17 cellular contexts compared by ENCODE assay signal in the genomic region with DNA sequence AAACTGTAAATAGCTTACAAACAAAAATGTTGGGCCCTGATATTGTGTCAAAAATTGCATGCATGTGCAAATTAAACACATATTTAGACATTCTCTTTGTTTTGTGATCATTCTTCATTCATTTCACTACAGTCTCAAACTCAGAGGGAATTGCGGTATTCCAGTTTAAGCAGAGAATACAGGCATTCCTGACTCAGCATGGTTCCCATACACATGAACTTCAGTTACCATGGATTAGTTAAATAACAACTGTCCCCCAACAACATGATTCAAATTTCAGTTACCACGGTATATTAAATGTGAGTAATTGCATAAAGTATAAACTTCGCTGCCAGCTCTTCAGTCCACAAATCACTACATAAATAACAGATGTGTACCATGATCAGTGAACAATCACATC.
"Had no signal": no experiment of that assay in that cellular context is flagged by ENCODE, and none has a peak within 500 bp of the region (broad histone marks: within the 10 kb centered on the region; RNA-seq: fewer than 3 reads in every experiment).

No MANE protein-coding gene starts in this region.

- H3K4me1 Mint-ChIP-seq: stimulated activated naive B cell treated with anti-CD40 and anti-IgM and Interleukin-4, amounts not matched to agents 10 μg/mL and 1 μg/mL and 100 μg/mL, for 72 hours had no signal

- H3K27me3 Mint-ChIP-seq: dendritic cell treated with granulocyte-macrophage colony-stimulating factor and Interleukin-4, amounts not matched to agents 40 ng/mL and 50 ng/mL, for 4 days; stimulated activated naive B cell treated with anti-CD40 and anti-IgM and Interleukin-4, amounts not matched to agents 10 μg/mL and 1 μg/mL and 100 μg/mL, for 72 hours had no signal

- H3K36me3 Mint-ChIP-seq: activated naive CD4-positive, alpha-beta T cell treated with anti-CD3 and anti-CD28 coated beads, Interleukin-2, amount 50 U/mL, for 72 hours; stimulated activated naive B cell treated with anti-CD40 and anti-IgM and Interleukin-4, amounts not matched to agents 10 μg/mL and 1 μg/mL and 100 μg/mL, for 72 hours had no signal

- DNase-seq: activated CD4-positive, alpha-beta T cell treated with anti-CD3 and anti-CD28 coated beads for 4 hours; activated CD8-positive, alpha-beta memory T cell treated with anti-CD3 and anti-CD28 coated beads, Interleukin-2, amount 50 U/mL, for 48 hours; activated CD8-positive, alpha-beta T cell treated with anti-CD3 and anti-CD28 coated beads, Interleukin-2, amount 10 ng/mL, durations not matched to agents 7 days and 5 days; activated gamma-delta T cell; activated T-cell treated with anti-CD3 and anti-CD28 coated beads, Interleukin-2, amount 50 U/mL, for 72 hours; brain microvascular endothelial cell; effector memory CD4-positive, alpha-beta T cell; heart right ventricle; stimulated activated CD4-positive, alpha-beta T cell treated with anti-CD3 and anti-CD28 coated beads, Interleukin-4, amount 100 ng/mL, for 1 hour; stimulated activated naive B cell treated with anti-CD40 and anti-IgM and Interleukin-4, amounts not matched to agents 10 μg/mL and 1 μg/mL and 100 μg/mL, for 72 hours; T-helper 2 cell; thyroid gland; uterus had no signal

- H3K27ac Mint-ChIP-seq: activated CD8-positive, alpha-beta T cell treated with anti-CD3 and anti-CD28 coated beads, Interleukin-2, amount 10 ng/mL, durations not matched to agents 7 days and 5 days; activated naive CD4-positive, alpha-beta T cell treated with anti-CD3 and anti-CD28 coated beads, Interleukin-2, amount 50 U/mL, for 72 hours; activated T-cell treated with anti-CD3 and anti-CD28 coated beads, Interleukin-2, amount 50 U/mL, for 72 hours; dendritic cell treated with granulocyte-macrophage colony-stimulating factor and Interleukin-4, amounts not matched to agents 40 ng/mL and 50 ng/mL, for 4 days; stimulated activated naive B cell treated with anti-CD40 and anti-IgM and Interleukin-4, amounts not matched to agents 10 μg/mL and 1 μg/mL and 100 μg/mL, for 72 hours had no signal

- H3K27me3 ChIP-seq: brain microvascular endothelial cell, heart right ventricle, thyroid gland, uterus had no signal

- ATAC-seq: activated CD8-positive, alpha-beta T cell treated with anti-CD3 and anti-CD28 coated beads, Interleukin-2, amount 10 ng/mL, durations not matched to agents 7 days and 5 days; activated naive CD4-positive, alpha-beta T cell treated with anti-CD3 and anti-CD28 coated beads, Interleukin-2, amount 50 U/mL, for 72 hours; activated T-cell treated with anti-CD3 and anti-CD28 coated beads, Interleukin-2, amount 50 U/mL, for 72 hours; heart right ventricle; sciatic nerve; stimulated activated naive B cell treated with anti-CD40 and anti-IgM and Interleukin-4, amounts not matched to agents 10 μg/mL and 1 μg/mL and 100 μg/mL, for 72 hours had no signal

- H3K9me3 ChIP-seq: thyroid gland, uterus had no signal

- H3K9me3 Mint-ChIP-seq: dendritic cell treated with granulocyte-macrophage colony-stimulating factor and Interleukin-4, amounts not matched to agents 40 ng/mL and 50 ng/mL, for 4 days had no signal

- H3K27ac ChIP-seq: brain microvascular endothelial cell, heart right ventricle, thyroid gland, uterus had no signal

- H3K4me3 Mint-ChIP-seq: activated CD8-positive, alpha-beta T cell treated with anti-CD3 and anti-CD28 coated beads, Interleukin-2, amount 10 ng/mL, durations not matched to agents 7 days and 5 days; activated T-cell treated with anti-CD3 and anti-CD28 coated beads, Interleukin-2, amount 50 U/mL, for 72 hours; dendritic cell treated with granulocyte-macrophage colony-stimulating factor and Interleukin-4, amounts not matched to agents 40 ng/mL and 50 ng/mL, for 4 days; stimulated activated naive B cell treated with anti-CD40 and anti-IgM and Interleukin-4, amounts not matched to agents 10 μg/mL and 1 μg/mL and 100 μg/mL, for 72 hours had no signal

- H3K4me1 ChIP-seq: heart right ventricle, thyroid gland, uterus had no signal

- H3K36me3 ChIP-seq: brain microvascular endothelial cell, heart right ventricle, thyroid gland, uterus had no signal

- FAIRE-seq: frontal cortex had no signal

- H3K4me3 ChIP-seq: heart right ventricle, thyroid gland, uterus had no signal
